In genomic region chr10:76954838-76955237, GRCh38 we compare ENCODE assay signal across 18 cellular contexts.
DNase-seq lines count a peak whose midpoint lies in the region; ATAC-seq and TF ChIP-seq lines count a peak whose summit lies in the region.
"Had no signal": no experiment of that assay in that cellular context is flagged by ENCODE, and none has a peak within 500 bp of the region (broad histone marks: within the 10 kb centered on the region; RNA-seq: fewer than 3 reads in every experiment).

No MANE protein-coding gene starts in this region.

- H3K9me3 ChIP-seq in Caco-2 (no peaks in the 10 kb centered on the region), PC-3 (ENCODE audit: low read length) (no peaks in the 10 kb centered on the region), neural cell (ENCODE audit: low read length) (no peaks in the 10 kb centered on the region), MM.1S (replicated peaks; ENCODE audit: insufficient read depth, low read length) (no peaks in the 10 kb centered on the region)
- H3K9me3 ChIP-seq: BE2C, BLaER1 had no signal

- intact Hi-C loops in Caco-2 (cut with micrococcal nuclease; ENCODE audit: unreplicated experiment) (no loop called here), PC-3 (cut with micrococcal nuclease) (loop anchor here (5.0 kb wide), 1 partner anchor 47 kb away; no protein-coding TSS in a partner anchor)

- no peaks in the 10 kb centered on the region for H3K36me3 Mint-ChIP-seq in Caco-2 (ENCODE audit: insufficient read depth, unreplicated experiment)
- H3K36me3 Mint-ChIP-seq: CD14-positive monocyte; CD4-positive, alpha-beta memory T cell; CD4-positive, CD25-positive, alpha-beta regulatory T cell; CD8-positive, alpha-beta memory T cell had no signal

- H3K9ac ChIP-seq in PC-3 (ENCODE audit: low read length) (no peak overlapping the region), neural cell (ENCODE audit: low read length) (no peak overlapping the region), MM.1S (ENCODE audit: low read length) (no peak overlapping the region)
- H3K9ac ChIP-seq: BLaER1 had no signal

- H3K27ac ChIP-seq in PC-3 (ENCODE audit: low read length) (peak overlapping the region; percentile 2; the same call in 1 of the 2 replicates), neural cell (ENCODE audit: low read length) (peak overlapping the region; percentile 57), MM.1S (ENCODE audit: low read length) (no peak overlapping the region)
- H3K27ac ChIP-seq: BLaER1 had no signal

- no peak overlapping the region for H3K27ac Mint-ChIP-seq in Caco-2 (ENCODE audit: unreplicated experiment)
- H3K27ac Mint-ChIP-seq: CD8-positive, alpha-beta memory T cell had no signal

- TF ChIP-seq RAD21 in neural cell (conservative IDR thresholded peaks at IDR 0.05), result no peak

- TF ChIP-seq CTCF in Caco-2 (IDR thresholded peaks at IDR 0.05; ENCODE audit: insufficient read depth in 1 of 2, low read depth in 1 of 2, low read length in 1 of 2, severe bottlenecking in 1 of 2, unreplicated experiment in 1 of 2) (no peak), PC-3 (conservative IDR thresholded peaks at IDR 0.05; ENCODE audit: low read depth, low read length) (no peak), neural cell (IDR thresholded peaks at IDR 0.05; ENCODE audit: poor library complexity, severe bottlenecking) (no peak), MM.1S (IDR thresholded peaks at IDR 0.05; ENCODE audit: low read length) (no peak)

- CTCF ChIA-PET in Caco-2 (lab: Charles Lee) (no interaction called here), PC-3 (lab: Charles Lee) (interaction anchor here (0.7 to 1.3 kb wide), 6 partner anchors 30 to 888 kb away, joined by 4 to 10 read pairs (median 4); no protein-coding TSS in a partner anchor)

- POLR2A ChIA-PET in Caco-2 (lab: Charles Lee), result no interaction called here
- POLR2A ChIA-PET in PC-3 (lab: Charles Lee; ENCODE audit: unreplicated experiment), result interaction anchor here (0.7 kb wide), 1 partner anchor 22 kb away, joined by 7 read pairs; no protein-coding TSS in a partner anchor

- peaks cover 14% of the 10 kb centered on the region for H3K4me1 Mint-ChIP-seq in Caco-2 (ENCODE audit: low read depth, unreplicated experiment)
- H3K4me1 Mint-ChIP-seq: CD14-positive monocyte; CD4-positive, alpha-beta memory T cell; CD4-positive, CD25-positive, alpha-beta regulatory T cell; CD8-positive, alpha-beta memory T cell had no signal

- TF ChIP-seq EP300 in neural cell (conservative IDR thresholded peaks at IDR 0.05; ENCODE audit: poor library complexity, severe bottlenecking), result no peak

- no peaks in the 10 kb centered on the region for H3K79me2 ChIP-seq in PC-3 (ENCODE audit: low read length)
- no peaks in the 10 kb centered on the region for H3K79me2 ChIP-seq in neural cell (replicated peaks; ENCODE audit: insufficient read depth, low read length)
- no peaks in the 10 kb centered on the region for H3K79me2 ChIP-seq in MM.1S (ENCODE audit: low read length)

- H3K4me3 Mint-ChIP-seq in Caco-2 (ENCODE audit: unreplicated experiment), result peak overlapping the region; percentile 7
- H3K4me3 Mint-ChIP-seq: CD14-positive monocyte; CD4-positive, alpha-beta memory T cell; CD4-positive, CD25-positive, alpha-beta regulatory T cell; CD8-positive, alpha-beta memory T cell had no signal

- H3K4me3 ChIP-seq in Caco-2 (ENCODE audit: low read depth, low read length), result no peak overlapping the region
- no peak overlapping the region for H3K4me3 ChIP-seq in PC-3 (ENCODE audit: low read length)
- H3K4me3 ChIP-seq in neural cell (ENCODE audit: low read length), result no peak overlapping the region
- H3K4me3 ChIP-seq in MM.1S (ENCODE audit: low read length), result no peak overlapping the region
- H3K4me3 ChIP-seq: BLaER1 had no signal

- H3F3A ChIP-seq in PC-3 (ENCODE audit: low read length, unreplicated experiment), result no peaks in the 10 kb centered on the region
- no peaks in the 10 kb centered on the region for H3F3A ChIP-seq in neural cell (ENCODE audit: insufficient read depth, low read length, poor library complexity, severe bottlenecking)
- no peaks in the 10 kb centered on the region for H3F3A ChIP-seq in MM.1S (ENCODE audit: insufficient read depth, low read length)

- H3K4me1 ChIP-seq in Caco-2, result peaks cover 18% of the 10 kb centered on the region
- H3K4me1 ChIP-seq in PC-3 (ENCODE audit: insufficient read depth, low read length), result peaks cover 19% of the 10 kb centered on the region
- H3K4me1 ChIP-seq in MM.1S (ENCODE audit: low read length), result no peaks in the 10 kb centered on the region
- H3K4me1 ChIP-seq: BE2C, BLaER1 had no signal

- H3K9me3 Mint-ChIP-seq in Caco-2 (ENCODE audit: unreplicated experiment), result no peaks in the 10 kb centered on the region

- no peaks in the 10 kb centered on the region for H4K20me1 ChIP-seq in PC-3 (ENCODE audit: low read length)
- no peaks in the 10 kb centered on the region for H4K20me1 ChIP-seq in neural cell (ENCODE audit: insufficient read depth)
- H4K20me1 ChIP-seq in MM.1S (ENCODE audit: insufficient read depth, low read length), result no peaks in the 10 kb centered on the region
- H4K20me1 ChIP-seq: BLaER1 had no signal

- H3K9me2 ChIP-seq in PC-3 (replicated peaks; ENCODE audit: low read length), result no peaks in the 10 kb centered on the region
- H3K9me2 ChIP-seq in neural cell (ENCODE audit: insufficient read depth, low read length), result no peaks in the 10 kb centered on the region
- H3K9me2 ChIP-seq in MM.1S (replicated peaks; ENCODE audit: insufficient read depth, low read length), result no peaks in the 10 kb centered on the region

- H3K4me2 ChIP-seq in PC-3 (ENCODE audit: low read length), result peak overlapping the region; percentile 18
- no peak overlapping the region for H3K4me2 ChIP-seq in neural cell (ENCODE audit: low read length)
- no peak overlapping the region for H3K4me2 ChIP-seq in MM.1S (ENCODE audit: low read depth, low read length)
- H3K4me2 ChIP-seq: BLaER1 had no signal

- DNase-seq in Caco-2 (peak in 1 of 2 experiments; percentile 14), PC-3 (peak; percentile 97), MM.1S (no peak)
- DNase-seq: 8988T; ACHN; BE2C; C1 segment of cervical spinal cord; Calu3; CD4-positive, alpha-beta memory T cell; CD4-positive, CD25-positive, alpha-beta regulatory T cell; CD8-positive, alpha-beta memory T cell; COR-L47; DMS79 treated with DMSO at 0.1 percent for 48 hours; GF-D8 had no signal

- H3K27me3 ChIP-seq in Caco-2 (replicated peaks; ENCODE audit: control insufficient read depth, insufficient read depth, low read length) (no peaks in the 10 kb centered on the region), PC-3 (ENCODE audit: low read length) (no peaks in the 10 kb centered on the region), neural cell (ENCODE audit: insufficient read depth, low read depth, low read length) (no peaks in the 10 kb centered on the region), MM.1S (replicated peaks; ENCODE audit: insufficient read depth, low read length) (no peaks in the 10 kb centered on the region)
- H3K27me3 ChIP-seq: BE2C, BLaER1 had no signal

- H3K27me3 Mint-ChIP-seq in Caco-2 (ENCODE audit: insufficient read depth, unreplicated experiment), result no peaks in the 10 kb centered on the region
- H3K27me3 Mint-ChIP-seq: CD4-positive, alpha-beta memory T cell; CD4-positive, CD25-positive, alpha-beta regulatory T cell had no signal

- ATAC-seq in PC-3, result peak; percentile 89
- no peak for ATAC-seq in GM19395 (IDR thresholded peaks at IDR 0.05; ENCODE audit: unreplicated experiment)

- no TSS peak for BruUV-seq in Caco-2 (replicated peaks; lab: Mats Ljungman, UMichigan)
- BruUV-seq in PC-3 (replicated peaks; lab: Mats Ljungman, UMichigan), result no TSS peak

- H3K36me3 ChIP-seq in Caco-2 (ENCODE audit: control insufficient read depth, insufficient read depth, low read length) (no peaks in the 10 kb centered on the region), PC-3 (ENCODE audit: low read depth, low read length) (peaks cover 8% of the 10 kb centered on the region; the same call in 1 of the 2 replicates), neural cell (ENCODE audit: insufficient read depth, low read length) (no peaks in the 10 kb centered on the region), MM.1S (replicated peaks; ENCODE audit: insufficient read depth, low read length) (no peaks in the 10 kb centered on the region)
- H3K36me3 ChIP-seq: BE2C, BLaER1 had no signal

- H2AFZ ChIP-seq in PC-3 (ENCODE audit: low read length) (no peak overlapping the region), neural cell (ENCODE audit: low read depth, low read length) (no peak overlapping the region), MM.1S (ENCODE audit: low read length) (no peak overlapping the region)

TF ChIP-seq in neural cell, 6 proteins besides CTCF, POLR2A, EP300 and RAD21:
- TF ChIP-seq REST (IDR thresholded peaks at IDR 0.05; ENCODE audit: borderline replicate concordance), result no peak
- no peak for TF ChIP-seq SMC3 (conservative IDR thresholded peaks at IDR 0.05; ENCODE audit: poor library complexity)
- no peak for TF ChIP-seq TAF1 (IDR thresholded peaks at IDR 0.05; ENCODE audit: low read depth)
- TF ChIP-seq MXI1 (conservative IDR thresholded peaks at IDR 0.05; ENCODE audit: poor library complexity, severe bottlenecking), result no peak
- TF ChIP-seq EZH2 (IDR thresholded peaks at IDR 0.05; ENCODE audit: borderline replicate concordance, insufficient read depth, low read length, poor library complexity, severe bottlenecking), result no peak
- no peak for TF ChIP-seq POLR2AphosphoS5 (IDR thresholded peaks at IDR 0.05)
